ENCODE assay signal across 1 cellular context in genomic region chr16:75267631-75268264, GRCh38.
A peak's percentile ranks its signal among the peaks of the same experiment; 100 is the strongest.
TF ChIP-seq lines count a peak whose summit lies in the region.

No MANE protein-coding gene starts in this region.

TF ChIP-seq in HepG2, 621 proteins besides CTCF, POLR2A, EP300 and RAD21 (continued from another document and continues in another):
- TF ChIP-seq DMTF1 (CRISPR knock-in tag; IDR thresholded peaks at IDR 0.05) = no peak
- no peak for TF ChIP-seq ZSCAN21 (CRISPR knock-in tag; IDR thresholded peaks at IDR 0.05; ENCODE audit: borderline replicate concordance)
- TF ChIP-seq POGZ (CRISPR knock-in tag; IDR thresholded peaks at IDR 0.05) = no peak
- no peak for TF ChIP-seq ZNF672 (CRISPR knock-in tag; IDR thresholded peaks at IDR 0.05)
- TF ChIP-seq, protein P1, sequence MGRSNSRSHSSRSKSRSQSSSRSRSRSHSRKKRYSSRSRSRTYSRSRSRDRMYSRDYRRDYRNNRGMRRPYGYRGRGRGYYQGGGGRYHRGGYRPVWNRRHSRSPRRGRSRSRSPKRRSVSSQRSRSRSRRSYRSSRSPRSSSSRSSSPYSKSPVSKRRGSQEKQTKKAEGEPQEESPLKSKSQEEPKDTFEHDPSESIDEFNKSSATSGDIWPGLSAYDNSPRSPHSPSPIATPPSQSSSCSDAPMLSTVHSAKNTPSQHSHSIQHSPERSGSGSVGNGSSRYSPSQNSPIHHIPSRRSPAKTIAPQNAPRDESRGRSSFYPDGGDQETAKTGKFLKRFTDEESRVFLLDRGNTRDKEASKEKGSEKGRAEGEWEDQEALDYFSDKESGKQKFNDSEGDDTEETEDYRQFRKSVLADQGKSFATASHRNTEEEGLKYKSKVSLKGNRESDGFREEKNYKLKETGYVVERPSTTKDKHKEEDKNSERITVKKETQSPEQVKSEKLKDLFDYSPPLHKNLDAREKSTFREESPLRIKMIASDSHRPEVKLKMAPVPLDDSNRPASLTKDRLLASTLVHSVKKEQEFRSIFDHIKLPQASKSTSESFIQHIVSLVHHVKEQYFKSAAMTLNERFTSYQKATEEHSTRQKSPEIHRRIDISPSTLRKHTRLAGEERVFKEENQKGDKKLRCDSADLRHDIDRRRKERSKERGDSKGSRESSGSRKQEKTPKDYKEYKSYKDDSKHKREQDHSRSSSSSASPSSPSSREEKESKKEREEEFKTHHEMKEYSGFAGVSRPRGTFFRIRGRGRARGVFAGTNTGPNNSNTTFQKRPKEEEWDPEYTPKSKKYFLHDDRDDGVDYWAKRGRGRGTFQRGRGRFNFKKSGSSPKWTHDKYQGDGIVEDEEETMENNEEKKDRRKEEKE (IDR thresholded peaks at IDR 0.05) = no peak
- TF ChIP-seq LBX2 (CRISPR knock-in tag; IDR thresholded peaks at IDR 0.05; ENCODE audit: borderline replicate concordance) = no peak
- 0 out of 2 replicates have a peak, but pooled peaks have one; percentile 8 for TF ChIP-seq GABPB1 (CRISPR knock-in tag; IDR thresholded peaks at IDR 0.05)
- TF ChIP-seq ZNF235 (CRISPR knock-in tag; IDR thresholded peaks at IDR 0.05; ENCODE audit: borderline replicate concordance) = no peak
- no peak for TF ChIP-seq TGIF2 (CRISPR knock-in tag; IDR thresholded peaks at IDR 0.05)
- no peak for TF ChIP-seq ZNF431 (CRISPR knock-in tag; IDR thresholded peaks at IDR 0.05; ENCODE audit: borderline replicate concordance, low read depth)
- TF ChIP-seq KDM1A (CRISPR knock-in tag; IDR thresholded peaks at IDR 0.05) = no peak
- TF ChIP-seq ZBTB38 (CRISPR knock-in tag; IDR thresholded peaks at IDR 0.05) = no peak
- TF ChIP-seq, protein P2, sequence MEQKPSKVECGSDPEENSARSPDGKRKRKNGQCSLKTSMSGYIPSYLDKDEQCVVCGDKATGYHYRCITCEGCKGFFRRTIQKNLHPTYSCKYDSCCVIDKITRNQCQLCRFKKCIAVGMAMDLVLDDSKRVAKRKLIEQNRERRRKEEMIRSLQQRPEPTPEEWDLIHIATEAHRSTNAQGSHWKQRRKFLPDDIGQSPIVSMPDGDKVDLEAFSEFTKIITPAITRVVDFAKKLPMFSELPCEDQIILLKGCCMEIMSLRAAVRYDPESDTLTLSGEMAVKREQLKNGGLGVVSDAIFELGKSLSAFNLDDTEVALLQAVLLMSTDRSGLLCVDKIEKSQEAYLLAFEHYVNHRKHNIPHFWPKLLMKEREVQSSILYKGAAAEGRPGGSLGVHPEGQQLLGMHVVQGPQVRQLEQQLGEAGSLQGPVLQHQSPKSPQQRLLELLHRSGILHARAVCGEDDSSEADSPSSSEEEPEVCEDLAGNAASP (CRISPR knock-in tag; IDR thresholded peaks at IDR 0.05; ENCODE audit: borderline replicate concordance) = no peak
- no peak for TF ChIP-seq KDM4B (CRISPR knock-in tag; IDR thresholded peaks at IDR 0.05)
- TF ChIP-seq ZNF775 (CRISPR knock-in tag; IDR thresholded peaks at IDR 0.05; ENCODE audit: borderline replicate concordance) = no peak
- no peak for TF ChIP-seq MTA3 (CRISPR knock-in tag; IDR thresholded peaks at IDR 0.05)
- TF ChIP-seq SOX5 (CRISPR knock-in tag; IDR thresholded peaks at IDR 0.05; ENCODE audit: borderline replicate concordance) = no peak
- no peak for TF ChIP-seq SRSF4 (IDR thresholded peaks at IDR 0.05; ENCODE audit: low read depth, low read length, poor library complexity, severe bottlenecking)
- TF ChIP-seq RFX5 (IDR thresholded peaks at IDR 0.05; ENCODE audit: low read depth, low read length) = no peak
- TF ChIP-seq ZNF746 (CRISPR knock-in tag; IDR thresholded peaks at IDR 0.05) = no peak
- no peak for TF ChIP-seq ZNF557 (CRISPR knock-in tag; IDR thresholded peaks at IDR 0.05)
- TF ChIP-seq BRD4 (CRISPR knock-in tag; IDR thresholded peaks at IDR 0.05) = no peak
- no peak for TF ChIP-seq ZNF674 (CRISPR knock-in tag; IDR thresholded peaks at IDR 0.05; ENCODE audit: low read depth)
- TF ChIP-seq MAX (IDR thresholded peaks at IDR 0.05) = peak; percentile 38; the same call in 1 of the 2 replicates
- TF ChIP-seq ZSCAN12 (CRISPR knock-in tag; IDR thresholded peaks at IDR 0.05) = no peak
- TF ChIP-seq HBP1 (CRISPR knock-in tag; IDR thresholded peaks at IDR 0.05; ENCODE audit: low read depth) = no peak
- no peak for TF ChIP-seq ZNF644 (CRISPR knock-in tag; IDR thresholded peaks at IDR 0.05; ENCODE audit: low read depth)
- no peak for TF ChIP-seq ONECUT2 (CRISPR knock-in tag; IDR thresholded peaks at IDR 0.05)
- peak; percentile 56; the same call in 1 of the 2 replicates for TF ChIP-seq JUN (CRISPR knock-in tag; IDR thresholded peaks at IDR 0.05)
- 0 out of 2 replicates have a peak, but pooled peaks have one; percentile 62 for TF ChIP-seq ZNF772 (CRISPR knock-in tag; IDR thresholded peaks at IDR 0.05)
- no peak for TF ChIP-seq ATF7 (IDR thresholded peaks at IDR 0.05)
- TF ChIP-seq ATF7 (CRISPR knock-in tag; IDR thresholded peaks at IDR 0.05) = no peak
- TF ChIP-seq, protein P3, sequence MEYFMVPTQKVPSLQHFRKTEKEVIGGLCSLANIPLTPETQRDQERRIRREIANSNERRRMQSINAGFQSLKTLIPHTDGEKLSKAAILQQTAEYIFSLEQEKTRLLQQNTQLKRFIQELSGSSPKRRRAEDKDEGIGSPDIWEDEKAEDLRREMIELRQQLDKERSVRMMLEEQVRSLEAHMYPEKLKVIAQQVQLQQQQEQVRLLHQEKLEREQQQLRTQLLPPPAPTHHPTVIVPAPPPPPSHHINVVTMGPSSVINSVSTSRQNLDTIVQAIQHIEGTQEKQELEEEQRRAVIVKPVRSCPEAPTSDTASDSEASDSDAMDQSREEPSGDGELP (IDR thresholded peaks at IDR 0.05; ENCODE audit: borderline replicate concordance, low read depth) = peak; percentile 76; the same call in 1 of the 2 replicates
- no peak for TF ChIP-seq KAT7 (CRISPR knock-in tag; IDR thresholded peaks at IDR 0.05; ENCODE audit: borderline replicate concordance)
- no peak for TF ChIP-seq SNAPC4 (CRISPR knock-in tag; IDR thresholded peaks at IDR 0.05)
- TF ChIP-seq TBP (CRISPR knock-in tag; IDR thresholded peaks at IDR 0.05) = no peak
- TF ChIP-seq HNF4G (IDR thresholded peaks at IDR 0.05; ENCODE audit: borderline replicate concordance, low read depth, low read length) = no peak
- TF ChIP-seq HNF4G (CRISPR knock-in tag; IDR thresholded peaks at IDR 0.05; ENCODE audit: borderline replicate concordance, low read depth) = no peak
- no peak for TF ChIP-seq ZNF75D (CRISPR knock-in tag; IDR thresholded peaks at IDR 0.05; ENCODE audit: borderline replicate concordance)
- no peak for TF ChIP-seq ZNF724P (CRISPR knock-in tag; IDR thresholded peaks at IDR 0.05; ENCODE audit: borderline replicate concordance)
- TF ChIP-seq NFRKB (IDR thresholded peaks at IDR 0.05) = no peak
- TF ChIP-seq SMAD3 (CRISPR knock-in tag; IDR thresholded peaks at IDR 0.05) = no peak
- no peak for TF ChIP-seq NCOA2 (CRISPR knock-in tag; IDR thresholded peaks at IDR 0.05)
- TF ChIP-seq NKX3-1 (CRISPR knock-in tag; IDR thresholded peaks at IDR 0.05) = no peak
- TF ChIP-seq, protein P4, sequence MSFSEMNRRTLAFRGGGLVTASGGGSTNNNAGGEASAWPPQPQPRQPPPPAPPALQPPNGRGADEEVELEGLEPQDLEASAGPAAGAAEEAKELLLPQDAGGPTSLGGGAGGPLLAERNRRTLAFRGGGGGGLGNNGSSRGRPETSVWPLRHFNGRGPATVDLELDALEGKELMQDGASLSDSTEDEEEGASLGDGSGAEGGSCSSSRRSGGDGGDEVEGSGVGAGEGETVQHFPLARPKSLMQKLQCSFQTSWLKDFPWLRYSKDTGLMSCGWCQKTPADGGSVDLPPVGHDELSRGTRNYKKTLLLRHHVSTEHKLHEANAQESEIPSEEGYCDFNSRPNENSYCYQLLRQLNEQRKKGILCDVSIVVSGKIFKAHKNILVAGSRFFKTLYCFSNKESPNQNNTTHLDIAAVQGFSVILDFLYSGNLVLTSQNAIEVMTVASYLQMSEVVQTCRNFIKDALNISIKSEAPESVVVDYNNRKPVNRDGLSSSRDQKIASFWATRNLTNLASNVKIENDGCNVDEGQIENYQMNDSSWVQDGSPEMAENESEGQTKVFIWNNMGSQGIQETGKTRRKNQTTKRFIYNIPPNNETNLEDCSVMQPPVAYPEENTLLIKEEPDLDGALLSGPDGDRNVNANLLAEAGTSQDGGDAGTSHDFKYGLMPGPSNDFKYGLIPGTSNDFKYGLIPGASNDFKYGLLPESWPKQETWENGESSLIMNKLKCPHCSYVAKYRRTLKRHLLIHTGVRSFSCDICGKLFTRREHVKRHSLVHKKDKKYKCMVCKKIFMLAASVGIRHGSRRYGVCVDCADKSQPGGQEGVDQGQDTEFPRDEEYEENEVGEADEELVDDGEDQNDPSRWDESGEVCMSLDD (CRISPR knock-in tag; IDR thresholded peaks at IDR 0.05; ENCODE audit: borderline replicate concordance) = no peak
- no peak for TF ChIP-seq ZNF441 (CRISPR knock-in tag; IDR thresholded peaks at IDR 0.05; ENCODE audit: borderline replicate concordance)
- TF ChIP-seq MTF2 (CRISPR knock-in tag; IDR thresholded peaks at IDR 0.05; ENCODE audit: borderline replicate concordance) = no peak
- TF ChIP-seq PATZ1 (CRISPR knock-in tag; IDR thresholded peaks at IDR 0.05) = no peak
- TF ChIP-seq ZNF350 (CRISPR knock-in tag; IDR thresholded peaks at IDR 0.05; ENCODE audit: borderline replicate concordance, low read depth) = no peak
